In the genomic region with DNA sequence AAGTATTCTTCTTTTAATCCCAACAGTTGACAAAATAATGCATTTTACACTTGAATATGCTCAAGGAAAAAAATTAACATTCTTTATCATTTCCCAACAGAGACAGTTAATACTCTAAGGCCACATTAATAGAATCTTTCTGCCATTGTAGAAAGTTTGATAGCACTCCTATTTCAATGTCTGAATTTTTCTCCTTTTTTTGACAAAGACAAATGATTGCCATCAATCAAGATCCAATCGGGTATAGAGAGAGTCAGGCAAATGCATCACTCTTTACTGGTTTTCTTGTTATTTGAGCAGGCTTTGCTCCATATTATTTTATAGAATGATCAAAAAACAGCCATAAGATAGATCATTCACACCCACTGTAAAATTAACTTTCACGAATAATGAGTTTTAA, we compare ENCODE assay signal across 9 cellular contexts. TPM values are rescaled to one million over a fixed set of nuclear protein-coding genes. Genes with fewer than 3 reads are reported as not detected.
"Had no signal": no experiment of that assay in that cellular context is flagged by ENCODE, and none has a peak within 500 bp of the region (broad histone marks: within the 10 kb centered on the region; RNA-seq: fewer than 3 reads in every experiment).

No MANE protein-coding gene starts in this region.

- DNase-seq: H9, HCEC 1CT, KG1 had no signal

- H2AFZ ChIP-seq: GM23338 had no signal

- FAIRE-seq: H1, H54, HepG2 had no signal

- ATAC-seq: GM23338, HepG2 had no signal

- H3K27ac ChIP-seq: HL-60 had no signal

- H3K4me3 ChIP-seq: GM23338 had no signal

- H3K4me2 ChIP-seq: GM23338 had no signal

RNA-seq across cellular contexts. Expression of a gene that starts 46.1 kb away (rescaled TPM):
- total RNA-seq: GM23338, H1, H9, HepG2, HT1080 had no signal
